8 cellular contexts compared by ENCODE assay signal in the genomic region with DNA sequence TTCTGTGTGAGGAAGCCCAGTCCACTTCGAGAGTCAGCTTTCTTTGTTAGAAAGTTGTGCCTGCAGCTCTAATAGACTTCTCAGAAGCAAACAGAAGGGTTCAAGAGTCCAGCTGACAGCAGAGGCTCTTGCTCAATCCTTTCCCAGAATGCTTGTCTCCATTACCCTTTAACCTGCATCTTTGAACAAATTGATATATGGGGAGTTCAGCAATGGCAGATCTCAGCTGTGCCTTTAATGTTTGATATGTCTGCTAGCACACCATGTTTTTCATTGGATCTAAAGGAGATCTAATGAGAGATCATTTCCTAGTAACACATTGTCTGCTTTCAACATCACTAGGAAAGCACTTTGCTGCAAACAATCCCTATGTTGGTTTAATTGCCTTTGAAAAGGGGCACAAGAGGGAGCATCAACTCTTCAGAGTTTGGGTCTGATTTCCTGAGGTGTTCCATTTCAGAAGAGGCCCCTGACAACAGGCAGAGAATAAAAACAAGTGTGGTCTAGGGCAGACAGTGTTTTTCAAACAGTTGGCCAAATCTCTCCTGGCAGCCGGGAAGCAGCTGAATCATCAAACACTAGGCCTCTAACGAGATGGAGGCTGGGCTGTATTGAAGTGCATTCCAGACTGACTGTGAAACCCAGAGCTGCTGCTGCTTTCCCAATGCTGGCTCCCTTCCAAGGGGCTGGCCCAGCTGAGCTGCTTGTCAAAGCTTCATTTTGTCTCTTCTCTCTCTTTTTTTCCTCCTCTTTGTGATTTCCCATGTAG. TPM values are rescaled to one million over a fixed set of nuclear protein-coding genes. Genes with fewer than 3 reads are reported as not detected.
DNase-seq lines count a peak whose midpoint lies in the region; ATAC-seq and TF ChIP-seq lines count a peak whose summit lies in the region.

No MANE protein-coding gene starts in this region.

- peak; percentile 71 to 82 for DNase-seq in Caco-2
- peak; percentile 6 for DNase-seq in NCI-H187 treated with DMSO at 0.1 percent for 48 hours (lab: John Stamatoyannopoulos, UW)
- DNase-seq in ascending aorta (ENCODE audit: low spot score in 2 of 2): peak; percentile 53 to 95
- DNase-seq in left ventricle myocardium superior: peak; percentile 80
- peak; percentile 84 for DNase-seq in pulmonary artery endothelial cell (ENCODE audit: low read depth, low spot score)
- no peak for DNase-seq in UCSD-AML1 (lab: John Stamatoyannopoulos, UW; ENCODE audit: unreplicated experiment)
- no peak for DNase-seq in GM19240 (ENCODE audit: insufficient read length, low spot score)

- no TSS peak for BruUV-seq in Caco-2 (replicated peaks; lab: Mats Ljungman, UMichigan)

- peaks cover 28% of the 10 kb centered on the region for H3K4me1 ChIP-seq in Caco-2
- peaks cover 0 to 17% of the 10 kb centered on the region in 2 donors for H3K4me1 ChIP-seq in ascending aorta

- H3K36me3 Mint-ChIP-seq in Caco-2 (ENCODE audit: insufficient read depth, unreplicated experiment): peaks cover 10% of the 10 kb centered on the region

- H3K27ac ChIP-seq in ascending aorta: peak overlapping the region; percentile 76 to 83

- H3K27me3 Mint-ChIP-seq in Caco-2 (ENCODE audit: insufficient read depth, unreplicated experiment): no peaks in the 10 kb centered on the region

- H3K4me3 ChIP-seq in Caco-2 (ENCODE audit: low read depth, low read length) (no peak overlapping the region), ascending aorta (no peak overlapping the region)

- no peak for TF ChIP-seq CTCF in Caco-2 (IDR thresholded peaks at IDR 0.05; ENCODE audit: insufficient read depth in 1 of 2, low read depth in 1 of 2, low read length in 1 of 2, severe bottlenecking in 1 of 2, unreplicated experiment in 1 of 2)
- no peak for TF ChIP-seq CTCF in ascending aorta (IDR thresholded peaks at IDR 0.05)

- peak overlapping the region; percentile 81 for H3K27ac Mint-ChIP-seq in Caco-2 (ENCODE audit: unreplicated experiment)

- H3K36me3 ChIP-seq in Caco-2 (ENCODE audit: control insufficient read depth, insufficient read depth, low read length): no peaks in the 10 kb centered on the region
- H3K36me3 ChIP-seq in ascending aorta: no peaks in the 10 kb centered on the region

- peak; percentile 97 for ATAC-seq in left ventricle myocardium superior
- ATAC-seq in HG02571 (IDR thresholded peaks at IDR 0.05; ENCODE audit: unreplicated experiment): no peak

- POLR2A ChIA-PET in Caco-2 (lab: Charles Lee): interaction anchor here (0.6 to 1.8 kb wide), 3 partner anchors 20 to 217 kb away, joined by 3 to 10 read pairs (median 4); partner anchors contain the start of gene PLS3

- peak overlapping the region; percentile 14 for H3K4me3 Mint-ChIP-seq in Caco-2 (ENCODE audit: unreplicated experiment)

- peaks cover 10% of the 10 kb centered on the region for H3K4me1 Mint-ChIP-seq in Caco-2 (ENCODE audit: low read depth, unreplicated experiment)

- H3K27me3 ChIP-seq in Caco-2 (replicated peaks; ENCODE audit: control insufficient read depth, insufficient read depth, low read length) (no peaks in the 10 kb centered on the region), ascending aorta (no peaks in the 10 kb centered on the region)

- CTCF ChIA-PET in Caco-2 (lab: Charles Lee): interaction anchor here (1.8 kb wide), 1 partner anchor 19 kb away, joined by 8 read pairs; no protein-coding TSS in a partner anchor

- intact Hi-C loops in Caco-2 (cut with micrococcal nuclease; ENCODE audit: unreplicated experiment) (loop anchor here (2.0 kb wide), 4 partner anchors 14 to 64 kb away; no protein-coding TSS in a partner anchor), ascending aorta (cut with DNase I) (loop anchor here (5.0 kb wide), 1 partner anchor 117 kb away; no protein-coding TSS in a partner anchor), left ventricle myocardium superior (cut with micrococcal nuclease) (no loop called here)

- H3K9me3 ChIP-seq in Caco-2: no peaks in the 10 kb centered on the region
- H3K9me3 ChIP-seq in ascending aorta: no peaks in the 10 kb centered on the region

- no peaks in the 10 kb centered on the region for H3K9me3 Mint-ChIP-seq in Caco-2 (ENCODE audit: unreplicated experiment)

RNA-seq across cellular contexts. Expression of gene LUZP4, which starts 55.6 kb away (rescaled TPM):
- total RNA-seq in Caco-2 (2022) (not detected in 2 replicates), ascending aorta (not detected), left ventricle myocardium superior (not detected), pulmonary artery endothelial cell (not detected in 2 replicates)

Comparison
In these comparisons a context has a peak if more than half of its experiments do, and no peak if none do; other contexts are left out.
1. DNase-seq: peak in Caco-2 (2 of 2), NCI-H187 treated with DMSO at 0.1 percent for 48 hours (single experiment), ascending aorta (2 of 2), left ventricle myocardium superior (single experiment) and pulmonary artery endothelial cell (single experiment); none in UCSD-AML1 (single experiment) and GM19240 (single experiment).